Comparison of ENCODE assay signal across 23 cellular contexts in the genomic region with DNA sequence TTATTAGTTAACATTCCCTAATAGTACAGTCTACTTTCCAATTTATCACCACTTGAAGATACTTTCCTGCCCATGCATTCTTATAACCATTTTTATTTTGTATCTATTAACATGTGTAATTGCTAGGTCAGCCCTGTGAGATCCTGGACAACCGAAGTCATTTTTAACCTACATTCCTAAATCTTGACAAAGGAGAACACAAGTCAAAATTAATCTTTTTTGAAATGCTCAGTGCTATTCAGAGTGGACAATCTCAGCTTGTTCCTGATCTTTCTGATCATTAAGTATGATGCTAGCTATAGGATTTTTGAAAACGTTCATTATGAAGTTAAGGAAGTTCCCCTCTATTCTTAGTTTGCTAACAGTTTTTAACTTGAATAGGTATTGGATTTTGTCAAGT. TPM values are rescaled to one million over a fixed set of nuclear protein-coding genes. Genes with fewer than 3 reads are reported as not detected.
DNase-seq lines count a peak whose midpoint lies in the region; ATAC-seq, FAIRE-seq and TF ChIP-seq lines count a peak whose summit lies in the region.
"Had no signal": no experiment of that assay in that cellular context is flagged by ENCODE, and none has a peak within 500 bp of the region (broad histone marks: within the 10 kb centered on the region; RNA-seq: fewer than 3 reads in every experiment).

No MANE protein-coding gene starts in this region.

- H3K9ac ChIP-seq in HCT116 (ENCODE audit: low read length), result no peak overlapping the region

- H3K4me1 ChIP-seq in A549 (peaks cover 2% of the 10 kb centered on the region; the same call in 2 of the 3 replicates), HCT116 (ENCODE audit: control insufficient read depth in 1 of 2, insufficient read depth in 2 of 2, low read length in 2 of 2) (peaks cover 11 to 16% of the 10 kb centered on the region in 2 experiments; a peak in 2 of 4 replicates), uterus (no peaks in the 10 kb centered on the region), testis (no peaks in the 10 kb centered on the region)
- H3K4me1 ChIP-seq: BE2C had no signal

- TF ChIP-seq CTCF in A549 (IDR thresholded peaks at IDR 0.05) (no peak), D721Med (IDR thresholded peaks at IDR 0.05; ENCODE audit: insufficient read depth, missing control alignments) (no peak), HCT116 (IDR thresholded peaks at IDR 0.05 in 2 of 3, conservative IDR thresholded peaks at IDR 0.05 in 1 of 3; ENCODE audit: borderline replicate concordance in 1 of 3, insufficient read depth in 1 of 3, low read depth in 2 of 3, low read length in 2 of 3) (no peak), fibroblast of the aortic adventitia (IDR thresholded peaks at IDR 0.05; ENCODE audit: insufficient read depth, low read length) (no peak), uterus (IDR thresholded peaks at IDR 0.05) (no peak), foreskin fibroblast (IDR thresholded peaks at IDR 0.05; ENCODE audit: low read depth, low read length) (no peak), testis (IDR thresholded peaks at IDR 0.05) (no peak)

- no peak for FAIRE-seq in A549 (lab: Jason Lieb, UNC)
- FAIRE-seq in D721Med (lab: Jason Lieb, UNC), result peak; percentile 25
- FAIRE-seq: H1, HTR-8/SVneo, K562 had no signal

- H3K4me2 ChIP-seq in A549 (peak overlapping the region; percentile 39; the same call in 1 of the 3 replicates), HCT116 (ENCODE audit: low read length) (0 out of 2 replicates have a peak overlapping the region, but pooled peaks have one; percentile 10)

- CTCF ChIA-PET in A549 (lab: Yijun Ruan, JAX), result no interaction called here
- CTCF ChIA-PET in HCT116 (lab: Charles Lee), result interaction anchor here (1.2 kb wide), 1 partner anchor 25 kb away, joined by 3 read pairs; no protein-coding TSS in a partner anchor

- ATAC-seq in A549, result no peak
- ATAC-seq in HCT116, result no peak
- ATAC-seq: K562 had no signal

- no peak overlapping the region for H3K27ac ChIP-seq in A549
- peak overlapping the region; percentile 72 for H3K27ac ChIP-seq in HCT116 (ENCODE audit: low read depth, low read length)
- H3K27ac ChIP-seq in uterus, result no peak overlapping the region
- H3K27ac ChIP-seq in testis, result no peak overlapping the region

- no peaks in the 10 kb centered on the region for H3K9me2 ChIP-seq in HCT116 (ENCODE audit: insufficient read depth)

- POLR2A ChIA-PET in A549 (lab: Yijun Ruan, JAX) (no interaction called here), HCT116 (lab: Charles Lee) (interaction anchor here (1.0 kb wide), 1 partner anchor 15 kb away, joined by 3 read pairs; no protein-coding TSS in a partner anchor)

- BruUV-seq in HCT116 (replicated peaks; lab: Mats Ljungman, UMichigan), result no TSS peak

- TF ChIP-seq POLR2A in A549 (IDR thresholded peaks at IDR 0.05; ENCODE audit: low read length) (no peak), HCT116 (IDR thresholded peaks at IDR 0.05; ENCODE audit: borderline replicate concordance, extremely low read depth, insufficient read depth, insufficient read length) (no peak), uterus (IDR thresholded peaks at IDR 0.05) (no peak), testis (IDR thresholded peaks at IDR 0.05) (no peak)

- no peak for TF ChIP-seq EP300 in A549 (IDR thresholded peaks at IDR 0.05)

- RAD21 ChIA-PET in HCT116 (lab: Charles Lee; ENCODE audit: low non-redundant PET in 1 of 2, low total read pairs in 2 of 2, uncharacterized antibody in 2 of 2, unreplicated experiment in 2 of 2), result no interaction called here

- H3K36me3 ChIP-seq in HCT116 (ENCODE audit: control insufficient read depth in 1 of 2, insufficient read depth in 2 of 2, low read length in 2 of 2), result no peaks in the 10 kb centered on the region
- H3K36me3 ChIP-seq in uterus, result no peaks in the 10 kb centered on the region
- no peaks in the 10 kb centered on the region for H3K36me3 ChIP-seq in testis (ENCODE audit: low read depth, missing control alignments)
- H3K36me3 ChIP-seq: BE2C had no signal

- intact Hi-C loops in HCT116 (cut with micrococcal nuclease), result no loop called here
- intact Hi-C loops in uterus (cut with DNase I; ENCODE audit: low total_unique reads), result no loop called here
- intact Hi-C loops in testis (cut with DNase I; ENCODE audit: low total_unique reads), result no loop called here

- H3K9me3 ChIP-seq in A549 (no peaks in the 10 kb centered on the region), HCT116 (ENCODE audit: control insufficient read depth in 1 of 2, insufficient read depth in 1 of 2, low read depth in 1 of 2, low read length in 2 of 2) (no peaks in the 10 kb centered on the region), uterus (no peaks in the 10 kb centered on the region), testis (no peaks in the 10 kb centered on the region)
- H3K9me3 ChIP-seq: BE2C had no signal

- H2AFZ ChIP-seq in HCT116 (ENCODE audit: low read depth, low read length, poor library complexity, severe bottlenecking), result peak overlapping the region; percentile 3

- H3K27me3 ChIP-seq in HCT116 (ENCODE audit: insufficient read depth, low read length) (no peaks in the 10 kb centered on the region), uterus (no peaks in the 10 kb centered on the region), testis (no peaks in the 10 kb centered on the region)
- H3K27me3 ChIP-seq: BE2C had no signal

- DNase-seq in A549 (ENCODE audit: low read depth in 1 of 2, low spot score in 1 of 2) (no peak), D721Med (ENCODE audit: insufficient read length, low spot score) (no peak), HCT116 (ENCODE audit: low read depth, low spot score) (no peak), fibroblast of the aortic adventitia (ENCODE audit: low read depth) (peak; percentile 27), uterus (no peak), activated gamma-delta T cell treated with Interleukin-2 at 50 U/mL for 16 hours (no peak), foreskin fibroblast (no peak), testis (no peak)
- DNase-seq: 8988T; ACHN; BE2C; C1 segment of cervical spinal cord; CD4-positive, CD25-positive, alpha-beta regulatory T cell; CD8-positive, alpha-beta memory T cell; COR-L47; DMS153; DMS79; GF-D8; H9; IMR-90 had no signal

- TF ChIP-seq RAD21 in A549 (conservative IDR thresholded peaks at IDR 0.05 in 1 of 2, IDR thresholded peaks at IDR 0.05 in 1 of 2) (no peak), HCT116 (IDR thresholded peaks at IDR 0.05; ENCODE audit: low read depth) (no peak)

- WGBS in A549 (ENCODE audit: missing lambda C conversion rate), result 60% methylated on average over 2 of the region's 2 CpGs
- WGBS in testis, 2 donors, result 85 to 90% methylated on average over 2 of the region's 2 CpGs

- H3K4me3 ChIP-seq in A549, result no peak overlapping the region
- no peak overlapping the region for H3K4me3 ChIP-seq in HCT116 (replicated peaks in 1 of 2; ENCODE audit: low read depth in 1 of 2, low read length in 2 of 2)
- no peak overlapping the region for H3K4me3 ChIP-seq in fibroblast of the aortic adventitia (ENCODE audit: low read depth, low read length)
- H3K4me3 ChIP-seq in uterus, result no peak overlapping the region
- no peak overlapping the region for H3K4me3 ChIP-seq in foreskin fibroblast (ENCODE audit: low read depth in 1 of 2, low read length in 2 of 2)
- H3K4me3 ChIP-seq in testis, result no peak overlapping the region
- H3K4me3 ChIP-seq: K562 had no signal

- H4K20me1 ChIP-seq in HCT116 (ENCODE audit: insufficient read depth), result no peaks in the 10 kb centered on the region; the same call in 1 of the 2 replicates

- no peaks in the 10 kb centered on the region for H3K79me2 ChIP-seq in HCT116 (ENCODE audit: insufficient read depth, low read length)

TF ChIP-seq in A549, 52 proteins besides CTCF, POLR2A, EP300 and RAD21 (continues in another document):
- TF ChIP-seq RFX5 (IDR thresholded peaks at IDR 0.05) (no peak), ZFP36 (IDR thresholded peaks at IDR 0.05; ENCODE audit: borderline replicate concordance, partially characterized antibody) (no peak), HOXB5 (CRISPR knock-in tag; IDR thresholded peaks at IDR 0.05) (no peak), HOXB13 (CRISPR knock-in tag; IDR thresholded peaks at IDR 0.05; ENCODE audit: low read depth) (no peak), HDAC2 (IDR thresholded peaks at IDR 0.05) (no peak), ZC3H11A (IDR thresholded peaks at IDR 0.05) (no peak), NPAS2 (CRISPR knock-in tag; IDR thresholded peaks at IDR 0.05; ENCODE audit: borderline replicate concordance) (no peak)

TF ChIP-seq in HCT116, 20 proteins besides CTCF, POLR2A, EP300 and RAD21 (continues in another document):
- TF ChIP-seq ZFX (IDR thresholded peaks at IDR 0.05) (no peak), ELF1 (IDR thresholded peaks at IDR 0.05; ENCODE audit: borderline replicate concordance, low read depth) (no peak), SIN3A (IDR thresholded peaks at IDR 0.05; ENCODE audit: low read depth) (no peak), YY1 (IDR thresholded peaks at IDR 0.05; ENCODE audit: extremely low read depth, insufficient replicate concordance, low read depth, low read length) (no peak), POLR2AphosphoS5 (IDR thresholded peaks at IDR 0.05; ENCODE audit: low read depth, low read length) (no peak), EZH2 (IDR thresholded peaks at IDR 0.05) (no peak), FOSL1 (IDR thresholded peaks at IDR 0.05; ENCODE audit: low read depth) (no peak), CEBPB (IDR thresholded peaks at IDR 0.05; ENCODE audit: low read depth) (no peak), TCF7L2 (IDR thresholded peaks at IDR 0.05; ENCODE audit: borderline replicate concordance, extremely low read depth, insufficient read depth, insufficient read length) (no peak), SRF (IDR thresholded peaks at IDR 0.05; ENCODE audit: low read depth) (no peak), ZNF274 (IDR thresholded peaks at IDR 0.05; ENCODE audit: low read depth, low read length) (no peak), CBX3 (IDR thresholded peaks at IDR 0.05; ENCODE audit: low read depth) (no peak), SP1 (IDR thresholded peaks at IDR 0.05; ENCODE audit: low read depth) (no peak)
- TF ChIP-seq, protein P1, sequence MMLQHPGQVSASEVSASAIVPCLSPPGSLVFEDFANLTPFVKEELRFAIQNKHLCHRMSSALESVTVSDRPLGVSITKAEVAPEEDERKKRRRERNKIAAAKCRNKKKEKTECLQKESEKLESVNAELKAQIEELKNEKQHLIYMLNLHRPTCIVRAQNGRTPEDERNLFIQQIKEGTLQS (IDR thresholded peaks at IDR 0.05), result no peak

RNA-seq across cellular contexts. Expression of gene ANXA10, which starts 37.5 kb away (rescaled TPM):
- 1.7 and 1.8 TPM in 2 replicates for polyA plus RNA-seq in A549 (2011; rRNA removed)
- 0.24 and 0.30 TPM in 2 replicates for polyA plus RNA-seq in A549 (2012; cell fraction: cytosol; rRNA removed)
- 0.16 and 0.27 TPM in 2 replicates for polyA plus RNA-seq in A549 (2012; cell fraction: nucleus; rRNA removed)
- 2.8 to 4.0 TPM (median 3.1 TPM) in 3 replicates for polyA plus RNA-seq in A549 (2017; fragmentation: RNase III; extraction: RNeasy Plus Mini Kit Qiagen cat#74134 plus additional on column Dnase treatment)
- polyA minus RNA-seq in A549 (2011; rRNA and poly(A)+ RNA removed), result 0.37 TPM in 1 of 2 replicates, not detected in the other
- 15.1 TPM for total RNA-seq in HCT116 (2021; ENCODE audit: unreplicated experiment)
- polyA plus RNA-seq in HCT116 (2012), result 4.7 and 5.5 TPM in 2 replicates
- total RNA-seq in fibroblast of the aortic adventitia (ENCODE audit: low replicate concordance), result 7.0 and 83.5 TPM in 2 replicates
- total RNA-seq in uterus, result not detected
- under 1 TPM; 0.25 to 0.71 TPM for total RNA-seq in testis
- polyA plus RNA-seq in testis (ENCODE audit: insufficient read depth, low read depth, low replicate concordance), result 2.7 TPM
- total RNA-seq: CD4-positive, CD25-positive, alpha-beta regulatory T cell; CD8-positive, alpha-beta memory T cell; H1; H9; K562 had no signal
- polyA plus RNA-seq: CD4-positive, CD25-positive, alpha-beta regulatory T cell; CD8-positive, alpha-beta memory T cell; H1; K562 had no signal
